10 cellular contexts compared by ENCODE assay signal in the genomic region with DNA sequence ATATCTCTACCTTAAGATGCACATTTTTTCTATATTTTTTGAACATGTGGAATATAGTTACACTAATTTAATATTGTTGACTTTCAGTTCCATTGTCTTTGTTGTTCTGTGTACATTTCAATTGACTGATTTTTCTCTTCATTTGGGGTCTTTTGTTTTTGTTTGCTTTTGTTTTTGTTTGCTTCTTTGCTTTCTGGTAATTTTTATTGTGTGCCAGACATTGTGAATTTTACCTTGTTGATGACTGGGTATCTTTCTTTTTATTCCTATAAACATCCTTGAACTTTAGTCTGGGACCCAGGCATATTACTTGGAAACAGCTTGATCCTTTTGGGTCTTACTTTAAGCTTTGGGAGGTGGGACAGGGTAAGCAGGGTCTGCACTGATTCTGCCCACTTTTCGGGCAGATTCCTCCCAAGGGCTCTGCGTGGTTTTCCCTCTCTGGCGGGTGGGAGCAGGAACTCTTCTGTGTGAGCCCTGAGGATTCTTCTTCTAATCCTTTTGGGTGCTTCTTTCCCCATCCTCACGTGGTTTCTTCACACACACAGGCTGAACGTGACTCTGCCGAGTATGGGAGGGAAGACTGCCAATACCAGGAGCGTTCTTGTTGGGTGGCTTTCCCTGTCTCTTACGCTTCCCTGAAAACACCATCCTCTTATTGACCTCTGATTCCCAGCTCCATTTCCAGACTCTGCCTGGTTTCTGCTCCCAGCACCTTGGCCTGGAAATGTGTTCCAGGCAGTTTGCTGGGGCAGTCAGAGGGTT.
DNase-seq lines count a peak whose midpoint lies in the region; ATAC-seq and TF ChIP-seq lines count a peak whose summit lies in the region.
"Had no signal": no experiment of that assay in that cellular context is flagged by ENCODE, and none has a peak within 500 bp of the region (broad histone marks: within the 10 kb centered on the region; RNA-seq: fewer than 3 reads in every experiment).

No MANE protein-coding gene starts in this region.

- H3K36me3 ChIP-seq in CD4-positive, alpha-beta memory T cell (ENCODE audit: insufficient read depth, low read length) = no peaks in the 10 kb centered on the region
- no peaks in the 10 kb centered on the region for H3K36me3 ChIP-seq in MG63
- H3K36me3 ChIP-seq: ascending aorta, Peyer's patch had no signal

- peaks cover 62 to 92% (median 77%) of the 10 kb centered on the region in 4 donors for H3K4me1 Mint-ChIP-seq in CD4-positive, alpha-beta memory T cell
- peaks cover 96% of the 10 kb centered on the region for H3K4me1 Mint-ChIP-seq in brain

- DNase-seq in CD4-positive, alpha-beta memory T cell = no peak
- DNase-seq in MG63 = peak; percentile 74
- peak; percentile 14 for DNase-seq in myocyte (ENCODE audit: low read depth)
- no peak for DNase-seq in midbrain (lab: John Stamatoyannopoulos, UW)
- no peak for DNase-seq in activated CD4-positive, alpha-beta T cell treated with anti-CD3 and anti-CD28 coated beads, Interleukin-2, amount 50 U/mL, for 48 hours
- DNase-seq: Peyer's patch had no signal

- no peaks in the 10 kb centered on the region for H3K9me3 Mint-ChIP-seq in CD4-positive, alpha-beta memory T cell
- H3K9me3 Mint-ChIP-seq in brain = peaks cover 0 to 3% (median 0%) of the 10 kb centered on the region in 5 experiments

- no peak for TF ChIP-seq CTCF in brain (conservative IDR thresholded peaks at IDR 0.05)

- no peak overlapping the region for H3K27ac ChIP-seq in CD4-positive, alpha-beta memory T cell (ENCODE audit: low read depth, low read length)
- H3K27ac ChIP-seq: ascending aorta had no signal

- CTCF ChIA-PET in CD4-positive, alpha-beta memory T cell (lab: Charles Lee; ENCODE audit: partially characterized antibody) = no interaction called here

- H3K4me3 Mint-ChIP-seq in CD4-positive, alpha-beta memory T cell = peak overlapping the region in 6 of 8 donors; percentile 29 to 88 (median 54)
- H3K4me3 Mint-ChIP-seq in brain = peak overlapping the region in 4 of 5 experiments; percentile 25 to 84 (median 60)

- H3K27ac Mint-ChIP-seq in CD4-positive, alpha-beta memory T cell = peak overlapping the region in 5 of 7 donors; percentile 27 to 58 (median 52)
- peak overlapping the region in 3 of 5 experiments; percentile 27 to 68 (median 28) for H3K27ac Mint-ChIP-seq in brain

- intact Hi-C loops in CD4-positive, alpha-beta memory T cell (cut with micrococcal nuclease) = no loop called here

- no peaks in the 10 kb centered on the region for H3K9me3 ChIP-seq in CD4-positive, alpha-beta memory T cell (ENCODE audit: control insufficient read depth in 1 of 2, low read length in 2 of 2)
- no peaks in the 10 kb centered on the region; the same call in 1 of the 2 replicates for H3K9me3 ChIP-seq in MG63
- H3K9me3 ChIP-seq: ascending aorta, Peyer's patch had no signal

- no peak overlapping the region for H3K4me3 ChIP-seq in CD4-positive, alpha-beta memory T cell (ENCODE audit: low read length in 2 of 2)
- peak overlapping the region; percentile 8; the same call in 1 of the 2 replicates for H3K4me3 ChIP-seq in MG63
- H3K4me3 ChIP-seq: Peyer's patch had no signal

- H3K27me3 Mint-ChIP-seq in CD4-positive, alpha-beta memory T cell = no peaks in the 10 kb centered on the region
- H3K27me3 Mint-ChIP-seq in brain = peaks cover 8% of the 10 kb centered on the region

- H3K27me3 ChIP-seq in CD4-positive, alpha-beta memory T cell (ENCODE audit: insufficient read depth, low read length) = no peaks in the 10 kb centered on the region
- H3K27me3 ChIP-seq in MG63 = no peaks in the 10 kb centered on the region
- H3K27me3 ChIP-seq: ascending aorta, Peyer's patch had no signal

- H3K4me1 ChIP-seq in CD4-positive, alpha-beta memory T cell (ENCODE audit: insufficient read depth, low read length) = peaks cover 87% of the 10 kb centered on the region

- H3K36me3 Mint-ChIP-seq in CD4-positive, alpha-beta memory T cell = no peaks in the 10 kb centered on the region
- peaks cover 11% of the 10 kb centered on the region for H3K36me3 Mint-ChIP-seq in brain

- ATAC-seq in activated CD4-positive, CD25-positive, alpha-beta regulatory T cell treated with anti-CD3 and anti-CD28 coated beads, Interleukin-2, amount 50 U/mL, for 24 hours = no peak
- no peak for ATAC-seq in GM19328 (IDR thresholded peaks at IDR 0.05; ENCODE audit: unreplicated experiment)

- POLR2A ChIA-PET in CD4-positive, alpha-beta memory T cell (lab: Charles Lee; ENCODE audit: partially characterized antibody) = no interaction called here

Comparison
In these comparisons a context has a peak if more than half of its experiments do, and no peak if none do; other contexts are left out.
1. DNase-seq: peak in MG63 (single experiment) and myocyte (single experiment); none in CD4-positive, alpha-beta memory T cell (0 of 5), midbrain (single experiment) and activated CD4-positive, alpha-beta T cell treated with anti-CD3 and anti-CD28 coated beads, Interleukin-2, amount 50 U/mL, for 48 hours (0 of 2).